ENCODE assay signal across 14 cellular contexts in genomic region chr7:132232394-132232793, GRCh38.
DNase-seq lines count a peak whose midpoint lies in the region; ATAC-seq and TF ChIP-seq lines count a peak whose summit lies in the region.
"Had no signal": no experiment of that assay in that cellular context is flagged by ENCODE, and none has a peak within 500 bp of the region (broad histone marks: within the 10 kb centered on the region; RNA-seq: fewer than 3 reads in every experiment).

No MANE protein-coding gene starts in this region.

- no peaks in the 10 kb centered on the region for H3K27me3 ChIP-seq in cardiac muscle cell
- H3K27me3 ChIP-seq: BLaER1 treated with 17β-estradiol and CSF1 and Interleukin-3, amounts not matched to agents 10 nM and 100 nM had no signal

- no peaks in the 10 kb centered on the region for H3K9me3 ChIP-seq in cardiac muscle cell (ENCODE audit: low read depth)
- H3K9me3 ChIP-seq: BLaER1 treated with 17β-estradiol and CSF1 and Interleukin-3, amounts not matched to agents 10 nM and 100 nM; HAP-1 had no signal

- H3K27me3 Mint-ChIP-seq in brain (no peaks in the 10 kb centered on the region), nephron (ENCODE audit: low read depth) (peaks cover 21% of the 10 kb centered on the region)

- H3K27ac ChIP-seq in cardiac muscle cell, result peak overlapping the region; percentile 10
- H3K27ac ChIP-seq: 22Rv1; BLaER1 treated with 17β-estradiol and CSF1 and Interleukin-3, amounts not matched to agents 10 nM and 100 nM had no signal

- H3K9me3 Mint-ChIP-seq in brain, result no peaks in the 10 kb centered on the region
- no peaks in the 10 kb centered on the region for H3K9me3 Mint-ChIP-seq in nephron

- no peak for DNase-seq in cardiac muscle cell (ENCODE audit: low read depth in 1 of 2, low spot score in 1 of 2)
- DNase-seq in Right ventricle myocardium superior, result no peak
- peak; percentile 26 for DNase-seq in retinal pigment epithelial cell (ENCODE audit: low read depth)
- no peak for DNase-seq in NCI-H2107 treated with DMSO at 0.1 percent for 48 hours (lab: John Stamatoyannopoulos, UW; ENCODE audit: unreplicated experiment)
- no peak for DNase-seq in NCI-H1417 (lab: John Stamatoyannopoulos, UW)
- no peak for DNase-seq in AML-193 (lab: John Stamatoyannopoulos, UW)
- DNase-seq: CD4-positive, CD25-positive, alpha-beta regulatory T cell; DMS79; GOT3 had no signal

- H3K36me3 Mint-ChIP-seq in brain (no peaks in the 10 kb centered on the region), nephron (ENCODE audit: low read depth) (no peaks in the 10 kb centered on the region)
- H3K36me3 Mint-ChIP-seq: CD4-positive, CD25-positive, alpha-beta regulatory T cell had no signal

- H3K4me3 Mint-ChIP-seq in brain (peak overlapping the region in 1 of 5 experiments; percentile 3), nephron (no peak overlapping the region)
- H3K4me3 Mint-ChIP-seq: CD4-positive, CD25-positive, alpha-beta regulatory T cell had no signal

- peak overlapping the region in 4 of 5 experiments; percentile 5 to 45 (median 32) for H3K27ac Mint-ChIP-seq in brain
- H3K27ac Mint-ChIP-seq in nephron, result peak overlapping the region; percentile 65 to 94 (median 84)
- H3K27ac Mint-ChIP-seq: CD4-positive, CD25-positive, alpha-beta regulatory T cell had no signal

- H3K4me3 ChIP-seq in cardiac muscle cell, result no peak overlapping the region
- no peak overlapping the region for H3K4me3 ChIP-seq in retinal pigment epithelial cell (ENCODE audit: low read length)
- H3K4me3 ChIP-seq: BLaER1 treated with 17β-estradiol and CSF1 and Interleukin-3, amounts not matched to agents 10 nM and 100 nM; HAP-1 had no signal

- H3K4me1 ChIP-seq in cardiac muscle cell (ENCODE audit: low read depth), result peaks cover 29% of the 10 kb centered on the region
- H3K4me1 ChIP-seq: BLaER1 treated with 17β-estradiol and CSF1 and Interleukin-3, amounts not matched to agents 10 nM and 100 nM; HAP-1 had no signal

- TF ChIP-seq CTCF in cardiac muscle cell (IDR thresholded peaks at IDR 0.05; ENCODE audit: low read depth, low read length) (no peak), brain (conservative IDR thresholded peaks at IDR 0.05) (no peak), nephron (IDR thresholded peaks at IDR 0.05; ENCODE audit: unreplicated experiment in 3 of 3) (no peak), retinal pigment epithelial cell (conservative IDR thresholded peaks at IDR 0.05; ENCODE audit: low read depth, low read length) (no peak)

- H3K4me1 Mint-ChIP-seq in brain, result peaks cover 23% of the 10 kb centered on the region
- H3K4me1 Mint-ChIP-seq in nephron, result peaks cover 26% of the 10 kb centered on the region
- H3K4me1 Mint-ChIP-seq: CD4-positive, CD25-positive, alpha-beta regulatory T cell had no signal

- no peak for ATAC-seq in Right ventricle myocardium superior (ENCODE audit: poor library complexity)

- intact Hi-C loops in Right ventricle myocardium superior (cut with DNase I), result no loop called here

- no peaks in the 10 kb centered on the region for H3K36me3 ChIP-seq in cardiac muscle cell
- H3K36me3 ChIP-seq: BLaER1 treated with 17β-estradiol and CSF1 and Interleukin-3, amounts not matched to agents 10 nM and 100 nM; HAP-1 had no signal
